ENCODE assay signal across 33 cellular contexts in genomic region chr6:71345505-71345904, GRCh38.
"Had no signal": no experiment of that assay in that cellular context is flagged by ENCODE, and none has a peak within 500 bp of the region (broad histone marks: within the 10 kb centered on the region; RNA-seq: fewer than 3 reads in every experiment).

No MANE protein-coding gene starts in this region.

- H3K36me3 Mint-ChIP-seq: activated CD4-positive, alpha-beta memory T cell treated with anti-CD3 and anti-CD28 coated beads for 36 hours; activated CD8-positive, alpha-beta memory T cell treated with anti-CD3 and anti-CD28 coated beads, Interleukin-2, amount 10 ng/mL, durations not matched to agents 7 days and 5 days; activated naive CD4-positive, alpha-beta T cell treated with anti-CD3 and anti-CD28 coated beads, Interleukin-2, amount 10 ng/mL, durations not matched to agents 7 days and 5 days; activated naive CD4-positive, alpha-beta T cell treated with anti-CD3 and anti-CD28 coated beads, Interleukin-2, amount 50 U/mL, for 72 hours; activated naive CD8-positive, alpha-beta T cell treated with anti-CD3 and anti-CD28 coated beads, Interleukin-2, amount 10 ng/mL, durations not matched to agents 7 days and 5 days had no signal

- H3K27me3 ChIP-seq: ascending aorta, brain microvascular endothelial cell, dorsolateral prefrontal cortex, esophagus muscularis mucosa, foreskin keratinocyte, gastrocnemius medialis, heart left ventricle had no signal

- H3K36me3 ChIP-seq: ascending aorta, brain microvascular endothelial cell, esophagus muscularis mucosa, gastrocnemius medialis, heart left ventricle had no signal

- H3K9me3 Mint-ChIP-seq: activated CD4-positive, alpha-beta memory T cell treated with anti-CD3 and anti-CD28 coated beads for 36 hours; activated CD4-positive, alpha-beta T cell treated with anti-CD3 and anti-CD28 coated beads, Interleukin-2, amount 10 ng/mL, durations not matched to agents 24 days and 14 days; activated naive CD4-positive, alpha-beta T cell treated with anti-CD3 and anti-CD28 coated beads, Interleukin-2, amount 10 ng/mL, durations not matched to agents 7 days and 5 days; activated naive CD4-positive, alpha-beta T cell treated with anti-CD3 and anti-CD28 coated beads, Interleukin-2, amount 50 U/mL, for 72 hours; activated naive CD8-positive, alpha-beta T cell treated with anti-CD3 and anti-CD28 coated beads, Interleukin-2, amount 10 ng/mL, durations not matched to agents 7 days and 5 days; activated T-helper 1 cell treated with anti-CD3 and anti-CD28 coated beads, Interleukin-12 subunit alpha, Interleukin-12 subunit beta, Interleukin-2, Interleukin-4 antibody, amounts not matched to agents 30 ng/mL and 10 ng/mL and 1 ng/mL, durations not matched to agents 14 hours and 24 hours and 36 hours; activated T-helper 2 cell treated with anti-CD3 and anti-CD28 coated beads, Interferon-gamma antibody, Interleukin-2, Interleukin-4, amounts not matched to agents 10 μg/mL and 5 μg/mL and 100 μg/mL, durations not matched to agents 14 hours and 24 hours and 36 hours; central memory CD8-positive, alpha-beta T cell; dendritic cell treated with granulocyte-macrophage colony-stimulating factor and Interleukin-4, amounts not matched to agents 40 ng/mL and 50 ng/mL, for 4 days; T-helper 2 cell treated with Interferon-gamma antibody and Interleukin-4, amounts not matched to agents 5 μg/mL and 100 μg/mL, for 36 hours had no signal

- H3K27ac ChIP-seq: ascending aorta, brain microvascular endothelial cell, coronary artery, esophagus muscularis mucosa, foreskin keratinocyte, gastrocnemius medialis, heart left ventricle had no signal

- H3K4me3 ChIP-seq: ascending aorta, coronary artery, dorsolateral prefrontal cortex, esophagus muscularis mucosa, gastrocnemius medialis, heart left ventricle had no signal

- DNase-seq: activated CD4-positive, alpha-beta memory T cell treated with anti-CD3 and anti-CD28 coated beads for 36 hours; activated CD4-positive, alpha-beta T cell treated with anti-CD3 and anti-CD28 coated beads for 36 hours; activated CD4-positive, alpha-beta T cell treated with anti-CD3 and anti-CD28 coated beads, Interleukin-2, amount 10 ng/mL, durations not matched to agents 24 days and 14 days; activated CD4-positive, CD25-positive, alpha-beta regulatory T cell; activated CD4-positive, CD25-positive, alpha-beta regulatory T cell treated with anti-CD3 and anti-CD28 coated beads, Interleukin-2, amount 50 U/mL, for 72 hours; activated CD8-positive, alpha-beta memory T cell treated with anti-CD3 and anti-CD28 coated beads, Interleukin-2, amount 10 ng/mL, durations not matched to agents 7 days and 5 days; activated CD8-positive, alpha-beta memory T cell treated with anti-CD3 and anti-CD28 coated beads, Interleukin-2, amount 50 U/mL, for 4 hours; activated CD8-positive, alpha-beta T cell treated with anti-CD3 and anti-CD28 coated beads, Interleukin-2, amount 10 ng/mL, durations not matched to agents 7 days and 5 days; activated gamma-delta T cell; activated naive CD4-positive, alpha-beta T cell; activated naive CD4-positive, alpha-beta T cell treated with anti-CD3 and anti-CD28 coated beads, Interleukin-2, amount 10 ng/mL, durations not matched to agents 7 days and 5 days; activated naive CD8-positive, alpha-beta T cell treated with anti-CD3 and anti-CD28 coated beads, Interleukin-2, amount 10 ng/mL, durations not matched to agents 7 days and 5 days; activated T-cell treated with anti-CD3 and anti-CD28 coated beads, Interleukin-2, amount 50 U/mL, for 1 hour; activated T-cell treated with anti-CD3 and anti-CD28 coated beads, Interleukin-2, amount 50 U/mL, for 48 hours; brain microvascular endothelial cell; dorsolateral prefrontal cortex; effector memory CD4-positive, alpha-beta T cell; erythroblast; foreskin keratinocyte; gastrocnemius medialis; glutamatergic neuron; heart left ventricle; T-helper 17 cell; T1000 had no signal

- H3K4me1 Mint-ChIP-seq: activated CD4-positive, alpha-beta T cell treated with anti-CD3 and anti-CD28 coated beads, Interleukin-2, amount 10 ng/mL, durations not matched to agents 24 days and 14 days; activated CD8-positive, alpha-beta memory T cell treated with anti-CD3 and anti-CD28 coated beads, Interleukin-2, amount 10 ng/mL, durations not matched to agents 7 days and 5 days; activated naive CD4-positive, alpha-beta T cell treated with anti-CD3 and anti-CD28 coated beads, Interleukin-2, amount 10 ng/mL, durations not matched to agents 7 days and 5 days; central memory CD8-positive, alpha-beta T cell had no signal

- H3K4me1 ChIP-seq: foreskin keratinocyte had no signal

- H3K27ac Mint-ChIP-seq: activated CD4-positive, alpha-beta memory T cell treated with anti-CD3 and anti-CD28 coated beads for 36 hours; activated CD4-positive, alpha-beta T cell treated with anti-CD3 and anti-CD28 coated beads for 36 hours; activated CD4-positive, alpha-beta T cell treated with anti-CD3 and anti-CD28 coated beads, Interleukin-2, amount 10 ng/mL, durations not matched to agents 24 days and 14 days; activated CD8-positive, alpha-beta memory T cell treated with anti-CD3 and anti-CD28 coated beads, Interleukin-2, amount 10 ng/mL, durations not matched to agents 7 days and 5 days; activated CD8-positive, alpha-beta T cell treated with anti-CD3 and anti-CD28 coated beads, Interleukin-2, amount 10 ng/mL, durations not matched to agents 7 days and 5 days; activated naive CD4-positive, alpha-beta T cell treated with anti-CD3 and anti-CD28 coated beads, Interleukin-2, amount 10 ng/mL, durations not matched to agents 7 days and 5 days; activated naive CD8-positive, alpha-beta T cell treated with anti-CD3 and anti-CD28 coated beads, Interleukin-2, amount 10 ng/mL, durations not matched to agents 7 days and 5 days; activated T-helper 1 cell treated with anti-CD3 and anti-CD28 coated beads, Interleukin-12 subunit alpha, Interleukin-12 subunit beta, Interleukin-2, Interleukin-4 antibody, amounts not matched to agents 30 ng/mL and 10 ng/mL and 1 ng/mL, durations not matched to agents 14 hours and 24 hours and 36 hours; activated T-helper 2 cell treated with anti-CD3 and anti-CD28 coated beads, Interferon-gamma antibody, Interleukin-2, Interleukin-4, amounts not matched to agents 10 μg/mL and 5 μg/mL and 100 μg/mL, durations not matched to agents 14 hours and 24 hours and 36 hours; T-helper 17 cell; T-helper 2 cell treated with Interferon-gamma antibody and Interleukin-4, amounts not matched to agents 5 μg/mL and 100 μg/mL, for 36 hours had no signal

- H3K4me3 Mint-ChIP-seq: activated CD4-positive, alpha-beta memory T cell treated with anti-CD3 and anti-CD28 coated beads for 36 hours; activated CD4-positive, alpha-beta T cell treated with anti-CD3 and anti-CD28 coated beads for 36 hours; activated CD4-positive, alpha-beta T cell treated with anti-CD3 and anti-CD28 coated beads, Interleukin-2, amount 10 ng/mL, durations not matched to agents 24 days and 14 days; activated CD8-positive, alpha-beta memory T cell treated with anti-CD3 and anti-CD28 coated beads, Interleukin-2, amount 10 ng/mL, durations not matched to agents 7 days and 5 days; activated CD8-positive, alpha-beta T cell treated with anti-CD3 and anti-CD28 coated beads, Interleukin-2, amount 10 ng/mL, durations not matched to agents 7 days and 5 days; activated naive CD4-positive, alpha-beta T cell treated with anti-CD3 and anti-CD28 coated beads, Interleukin-2, amount 10 ng/mL, durations not matched to agents 7 days and 5 days; activated naive CD8-positive, alpha-beta T cell treated with anti-CD3 and anti-CD28 coated beads, Interleukin-2, amount 10 ng/mL, durations not matched to agents 7 days and 5 days; activated T-helper 1 cell treated with anti-CD3 and anti-CD28 coated beads, Interleukin-12 subunit alpha, Interleukin-12 subunit beta, Interleukin-2, Interleukin-4 antibody, amounts not matched to agents 30 ng/mL and 10 ng/mL and 1 ng/mL, durations not matched to agents 14 hours and 24 hours and 36 hours; central memory CD8-positive, alpha-beta T cell; dendritic cell treated with granulocyte-macrophage colony-stimulating factor and Interleukin-4, amounts not matched to agents 40 ng/mL and 50 ng/mL, for 4 days; T-helper 17 cell; T-helper 2 cell treated with Interferon-gamma antibody and Interleukin-4, amounts not matched to agents 5 μg/mL and 100 μg/mL, for 36 hours had no signal

- H3K9me3 ChIP-seq: ascending aorta, esophagus muscularis mucosa, gastrocnemius medialis, heart left ventricle had no signal
